1 cellular context compared by ENCODE assay signal in genomic region chr17:78933025-78933958, GRCh38.
TF ChIP-seq lines count a peak whose summit lies in the region.

No MANE protein-coding gene starts in this region.

TF ChIP-seq in HEK293, 187 proteins besides CTCF, POLR2A, EP300 and RAD21 (continued from another document):
- TF ChIP-seq ATF2 (tag by site-specific recombination; IDR thresholded peaks at IDR 0.05; ENCODE audit: low read depth) (peak; percentile 89), ZNF660 (tag by site-specific recombination; IDR thresholded peaks at IDR 0.05) (peak; percentile 84; the same call in 1 of the 2 replicates), ZNF48 (tag by site-specific recombination; IDR thresholded peaks at IDR 0.05) (no peak), SCRT2 (tag by site-specific recombination; IDR thresholded peaks at IDR 0.05) (peak; percentile 96), ZNF10 (tag by site-specific recombination; IDR thresholded peaks at IDR 0.05) (no peak), KLF8 (tag by site-specific recombination; IDR thresholded peaks at IDR 0.05) (peak; percentile 27; the same call in 1 of the 2 replicates), PRDM1 (tag by site-specific recombination; IDR thresholded peaks at IDR 0.05) (peak; percentile 70), ZNF830 (tag by site-specific recombination; IDR thresholded peaks at IDR 0.05; ENCODE audit: low read depth) (no peak)
